ENCODE assay signal across 8 cellular contexts in genomic region chr17:41647940-41648410, GRCh38. TPM values are rescaled to one million over a fixed set of nuclear protein-coding genes. Genes with fewer than 3 reads are reported as not detected.
DNase-seq lines count a peak whose midpoint lies in the region; ATAC-seq and TF ChIP-seq lines count a peak whose summit lies in the region.

No MANE protein-coding gene starts in this region.

- CTCF ChIA-PET in HEK293 (lab: Yijun Ruan, JAX), result interaction anchor here (0.6 to 15.7 kb wide), 101 partner anchors 8 to 1429 kb away, joined by 3 to 567 read pairs (median 4); partner anchors contain the start of genes EIF1, KRT15, KRT17 and KRT20

- TF ChIP-seq POLR2A in GM18505 (IDR thresholded peaks at IDR 0.05; ENCODE audit: borderline replicate concordance, extremely low read depth, insufficient read depth, insufficient read length), result no peak

- no peaks in the 10 kb centered on the region for H3K27me3 ChIP-seq in left lung

- H3K9me3 ChIP-seq in HEK293 (ENCODE audit: control insufficient read depth, insufficient read depth, low read depth, low read length) (no peaks in the 10 kb centered on the region), left lung (no peaks in the 10 kb centered on the region)

- peak; percentile 84 for ATAC-seq in left lung
- no peak for ATAC-seq in GM18505 (IDR thresholded peaks at IDR 0.05; ENCODE audit: unreplicated experiment)

- H3K36me3 ChIP-seq in HEK293 (ENCODE audit: control insufficient read depth in 2 of 2, insufficient read depth in 1 of 2, low read length in 2 of 2), result no peaks in the 10 kb centered on the region
- H3K36me3 ChIP-seq in left lung, result no peaks in the 10 kb centered on the region

- H3K4me3 ChIP-seq in HEK293 (ENCODE audit: low read depth, low read length), result peak overlapping the region; percentile 42
- H3K4me3 ChIP-seq in left lung, result peak overlapping the region in 1 of 2 donors; percentile 5

- TF ChIP-seq CTCF in HEK293 (tag by site-specific recombination; IDR thresholded peaks at IDR 0.05) (peak; percentile 96), left lung (IDR thresholded peaks at IDR 0.05) (peak; percentile 98)

- H3K27ac ChIP-seq in HEK293 (ENCODE audit: extremely low read depth, low read depth, low read length) (no peak overlapping the region), left lung (no peak overlapping the region)

- POLR2A ChIA-PET in HEK293 (lab: Yijun Ruan, JAX), result interaction anchor here (0.8 to 1.3 kb wide), 4 partner anchors 68 to 1000 kb away, joined by 3 to 7 read pairs (median 4); partner anchors contain the start of gene KRT19

- DNase-seq in CD1c-positive myeloid dendritic cell (ENCODE audit: extremely low spot score) (peak; percentile 89), NCI-H524 (lab: John Stamatoyannopoulos, UW) (peak; percentile 51 to 77), dermis blood vessel endothelial cell (peak; percentile 76), left lung (peak; percentile 88 to 98)
- DNase-seq in activated CD4-positive, alpha-beta T cell treated with anti-CD3 and anti-CD28 coated beads, Interleukin-2, amount 50 U/mL, for 24 hours (ENCODE audit: low read depth in 1 of 2, low spot score in 1 of 2), result peak; percentile 81 to 90
- DNase-seq in stimulated activated CD4-positive, alpha-beta T cell treated with anti-CD3 and anti-CD28 coated beads, Interleukin-2, amount 100 ng/mL, for 4 hours (ENCODE audit: low read depth), result peak; percentile 76

- intact Hi-C loops in left lung (cut with DNase I), result no loop called here

- H3K4me1 ChIP-seq in HEK293 (ENCODE audit: control insufficient read depth, insufficient read depth, low read length) (no peaks in the 10 kb centered on the region), left lung (peaks cover 4 to 30% of the 10 kb centered on the region in 2 donors)

TF ChIP-seq in HEK293, 187 proteins besides CTCF, POLR2A, EP300 and RAD21 (continues in another document):
- TF ChIP-seq YY2 (tag by site-specific recombination; IDR thresholded peaks at IDR 0.05) (0 out of 2 replicates have a peak, but pooled peaks have one; percentile 31), ZNF549 (tag by site-specific recombination; IDR thresholded peaks at IDR 0.05) (no peak), ZBTB8A (tag by site-specific recombination; IDR thresholded peaks at IDR 0.05) (peak; percentile 33; the same call in 1 of the 2 replicates), ZNF639 (tag by site-specific recombination; IDR thresholded peaks at IDR 0.05) (peak; percentile 69; the same call in 1 of the 2 replicates), ZNF335 (tag by site-specific recombination; conservative IDR thresholded peaks at IDR 0.05) (peak; percentile 90), ZNF76 (tag by site-specific recombination; IDR thresholded peaks at IDR 0.05; ENCODE audit: borderline replicate concordance, low read depth) (no peak), GLIS1 (tag by site-specific recombination; IDR thresholded peaks at IDR 0.05) (peak; percentile 53), ZNF16 (tag by site-specific recombination; IDR thresholded peaks at IDR 0.05; ENCODE audit: low read depth) (no peak), ZNF24 (tag by site-specific recombination; IDR thresholded peaks at IDR 0.05) (0 out of 2 replicates have a peak, but pooled peaks have one; percentile 52), ZBTB17 (tag by site-specific recombination; IDR thresholded peaks at IDR 0.05) (peak; percentile 55; the same call in 1 of the 2 replicates), GLIS2 (tag by site-specific recombination; IDR thresholded peaks at IDR 0.05) (no peak; the same call in 1 of the 2 replicates), ZBTB48 (tag by site-specific recombination; IDR thresholded peaks at IDR 0.05) (peak; percentile 97)
- TF ChIP-seq, protein P1, sequence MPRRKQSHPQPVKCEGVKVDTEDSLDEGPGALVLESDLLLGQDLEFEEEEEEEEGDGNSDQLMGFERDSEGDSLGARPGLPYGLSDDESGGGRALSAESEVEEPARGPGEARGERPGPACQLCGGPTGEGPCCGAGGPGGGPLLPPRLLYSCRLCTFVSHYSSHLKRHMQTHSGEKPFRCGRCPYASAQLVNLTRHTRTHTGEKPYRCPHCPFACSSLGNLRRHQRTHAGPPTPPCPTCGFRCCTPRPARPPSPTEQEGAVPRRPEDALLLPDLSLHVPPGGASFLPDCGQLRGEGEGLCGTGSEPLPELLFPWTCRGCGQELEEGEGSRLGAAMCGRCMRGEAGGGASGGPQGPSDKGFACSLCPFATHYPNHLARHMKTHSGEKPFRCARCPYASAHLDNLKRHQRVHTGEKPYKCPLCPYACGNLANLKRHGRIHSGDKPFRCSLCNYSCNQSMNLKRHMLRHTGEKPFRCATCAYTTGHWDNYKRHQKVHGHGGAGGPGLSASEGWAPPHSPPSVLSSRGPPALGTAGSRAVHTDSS (tag by site-specific recombination; IDR thresholded peaks at IDR 0.05), result no peak
- TF ChIP-seq, protein P2, sequence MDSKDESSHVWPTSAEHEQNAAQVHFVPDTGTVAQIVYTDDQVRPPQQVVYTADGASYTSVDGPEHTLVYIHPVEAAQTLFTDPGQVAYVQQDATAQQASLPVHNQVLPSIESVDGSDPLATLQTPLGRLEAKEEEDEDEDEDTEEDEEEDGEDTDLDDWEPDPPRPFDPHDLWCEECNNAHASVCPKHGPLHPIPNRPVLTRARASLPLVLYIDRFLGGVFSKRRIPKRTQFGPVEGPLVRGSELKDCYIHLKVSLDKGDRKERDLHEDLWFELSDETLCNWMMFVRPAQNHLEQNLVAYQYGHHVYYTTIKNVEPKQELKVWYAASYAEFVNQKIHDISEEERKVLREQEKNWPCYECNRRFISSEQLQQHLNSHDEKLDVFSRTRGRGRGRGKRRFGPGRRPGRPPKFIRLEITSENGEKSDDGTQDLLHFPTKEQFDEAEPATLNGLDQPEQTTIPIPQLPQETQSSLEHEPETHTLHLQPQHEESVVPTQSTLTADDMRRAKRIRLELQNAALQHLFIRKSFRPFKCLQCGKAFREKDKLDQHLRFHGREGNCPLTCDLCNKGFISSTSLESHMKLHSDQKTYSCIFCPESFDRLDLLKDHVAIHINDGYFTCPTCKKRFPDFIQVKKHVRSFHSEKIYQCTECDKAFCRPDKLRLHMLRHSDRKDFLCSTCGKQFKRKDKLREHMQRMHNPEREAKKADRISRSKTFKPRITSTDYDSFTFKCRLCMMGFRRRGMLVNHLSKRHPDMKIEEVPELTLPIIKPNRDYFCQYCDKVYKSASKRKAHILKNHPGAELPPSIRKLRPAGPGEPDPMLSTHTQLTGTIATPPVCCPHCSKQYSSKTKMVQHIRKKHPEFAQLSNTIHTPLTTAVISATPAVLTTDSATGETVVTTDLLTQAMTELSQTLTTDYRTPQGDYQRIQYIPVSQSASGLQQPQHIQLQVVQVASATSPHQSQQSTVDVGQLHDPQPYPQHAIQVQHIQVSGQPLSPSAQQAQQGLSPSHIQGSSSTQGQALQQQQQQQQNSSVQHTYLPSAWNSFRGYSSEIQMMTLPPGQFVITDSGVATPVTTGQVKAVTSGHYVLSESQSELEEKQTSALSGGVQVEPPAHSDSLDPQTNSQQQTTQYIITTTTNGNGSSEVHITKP (tag by site-specific recombination; IDR thresholded peaks at IDR 0.05), result peak; percentile 20; the same call in 1 of the 2 replicates
- TF ChIP-seq, protein P3, sequence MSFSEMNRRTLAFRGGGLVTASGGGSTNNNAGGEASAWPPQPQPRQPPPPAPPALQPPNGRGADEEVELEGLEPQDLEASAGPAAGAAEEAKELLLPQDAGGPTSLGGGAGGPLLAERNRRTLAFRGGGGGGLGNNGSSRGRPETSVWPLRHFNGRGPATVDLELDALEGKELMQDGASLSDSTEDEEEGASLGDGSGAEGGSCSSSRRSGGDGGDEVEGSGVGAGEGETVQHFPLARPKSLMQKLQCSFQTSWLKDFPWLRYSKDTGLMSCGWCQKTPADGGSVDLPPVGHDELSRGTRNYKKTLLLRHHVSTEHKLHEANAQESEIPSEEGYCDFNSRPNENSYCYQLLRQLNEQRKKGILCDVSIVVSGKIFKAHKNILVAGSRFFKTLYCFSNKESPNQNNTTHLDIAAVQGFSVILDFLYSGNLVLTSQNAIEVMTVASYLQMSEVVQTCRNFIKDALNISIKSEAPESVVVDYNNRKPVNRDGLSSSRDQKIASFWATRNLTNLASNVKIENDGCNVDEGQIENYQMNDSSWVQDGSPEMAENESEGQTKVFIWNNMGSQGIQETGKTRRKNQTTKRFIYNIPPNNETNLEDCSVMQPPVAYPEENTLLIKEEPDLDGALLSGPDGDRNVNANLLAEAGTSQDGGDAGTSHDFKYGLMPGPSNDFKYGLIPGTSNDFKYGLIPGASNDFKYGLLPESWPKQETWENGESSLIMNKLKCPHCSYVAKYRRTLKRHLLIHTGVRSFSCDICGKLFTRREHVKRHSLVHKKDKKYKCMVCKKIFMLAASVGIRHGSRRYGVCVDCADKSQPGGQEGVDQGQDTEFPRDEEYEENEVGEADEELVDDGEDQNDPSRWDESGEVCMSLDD (tag by site-specific recombination; IDR thresholded peaks at IDR 0.05), result peak; percentile 90

RNA-seq across cellular contexts. Expression of gene KRT17, which starts 23.6 kb away (rescaled TPM):
- total RNA-seq in dermis blood vessel endothelial cell (2.0 and 3.7 TPM in 2 replicates), left lung (10 to 100 TPM; 14.2 to 85.6 TPM)

RNA-seq across cellular contexts. Expression of gene KRT16, which starts 35.4 kb away (rescaled TPM):
- 0.28 and 0.51 TPM in 2 replicates for total RNA-seq in dermis blood vessel endothelial cell
- total RNA-seq in left lung, result 1 to 10 TPM in 1 of 2 donors, under 1 TPM in 1; 0.65 to 1.0 TPM

RNA-seq across cellular contexts. Expression of gene EIF1, which starts 40.7 kb away (rescaled TPM):
- 93.3 and 128 TPM in 2 replicates for total RNA-seq in dermis blood vessel endothelial cell
- 100 to 1,000 TPM; 728 to 773 TPM for total RNA-seq in left lung
